32 cellular contexts compared by ENCODE assay signal in the genomic region with DNA sequence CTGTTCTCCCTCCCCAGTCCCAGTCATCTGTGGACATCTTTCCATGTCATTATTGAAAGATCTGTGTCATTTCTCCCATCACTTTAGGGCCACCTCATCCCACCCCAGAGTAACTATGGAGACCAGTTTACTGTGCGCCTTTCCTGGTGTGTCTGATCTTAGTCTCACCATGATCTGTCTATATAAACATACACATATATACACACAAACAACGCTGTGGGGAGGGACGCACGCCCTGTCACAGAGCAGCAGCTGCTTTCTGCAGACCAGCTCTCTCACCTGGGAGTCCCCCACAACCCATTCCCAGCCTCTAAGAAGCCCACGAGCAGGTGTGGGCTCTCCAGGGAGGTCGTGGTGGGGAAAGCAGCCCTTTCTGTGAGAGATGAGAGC.
DNase-seq lines count a peak whose midpoint lies in the region; ATAC-seq and TF ChIP-seq lines count a peak whose summit lies in the region.
"Had no signal": no experiment of that assay in that cellular context is flagged by ENCODE, and none has a peak within 500 bp of the region (broad histone marks: within the 10 kb centered on the region; RNA-seq: fewer than 3 reads in every experiment).

No MANE protein-coding gene starts in this region.

- no peaks in the 10 kb centered on the region for H3K9me3 Mint-ChIP-seq in activated CD4-positive, alpha-beta memory T cell treated with anti-CD3 and anti-CD28 coated beads for 36 hours
- no peaks in the 10 kb centered on the region for H3K9me3 Mint-ChIP-seq in activated CD4-positive, alpha-beta memory T cell treated with anti-CD3 and anti-CD28 coated beads, Interleukin-2, amount 10 ng/mL, durations not matched to agents 7 days and 5 days
- H3K9me3 Mint-ChIP-seq in type B pancreatic cell (no peaks in the 10 kb centered on the region), nephron progenitor cell (no peaks in the 10 kb centered on the region)
- H3K9me3 Mint-ChIP-seq: CD8-positive, alpha-beta memory T cell; nephron; stimulated activated naive B cell treated with anti-CD40 and anti-IgM and Interleukin-4, amounts not matched to agents 10 μg/mL and 1 μg/mL and 100 μg/mL, for 72 hours had no signal

- no peak overlapping the region for H2AK5ac ChIP-seq in neuronal stem cell (ENCODE audit: low read depth, low read length)

- H3K27ac Mint-ChIP-seq in activated CD4-positive, alpha-beta memory T cell treated with anti-CD3 and anti-CD28 coated beads for 36 hours = no peak overlapping the region
- H3K27ac Mint-ChIP-seq in activated CD4-positive, alpha-beta memory T cell treated with anti-CD3 and anti-CD28 coated beads, Interleukin-2, amount 10 ng/mL, durations not matched to agents 7 days and 5 days = no peak overlapping the region
- no peak overlapping the region for H3K27ac Mint-ChIP-seq in type B pancreatic cell
- H3K27ac Mint-ChIP-seq in nephron progenitor cell = no peak overlapping the region
- H3K27ac Mint-ChIP-seq: B cell; CD8-positive, alpha-beta memory T cell; nephron; stimulated activated naive B cell treated with anti-CD40 and anti-IgM and Interleukin-4, amounts not matched to agents 10 μg/mL and 1 μg/mL and 100 μg/mL, for 72 hours had no signal

- H4K8ac ChIP-seq in neuronal stem cell (ENCODE audit: low read depth, low read length) = no peak overlapping the region

- RAD21 ChIA-PET in HCT116 (lab: Charles Lee; ENCODE audit: low non-redundant PET in 1 of 2, low total read pairs in 2 of 2, uncharacterized antibody in 2 of 2, unreplicated experiment in 2 of 2) = no interaction called here

- no peaks in the 10 kb centered on the region for H3K27me3 ChIP-seq in HCT116 (ENCODE audit: insufficient read depth, low read length)
- H3K27me3 ChIP-seq in Panc1 (ENCODE audit: control insufficient read depth, insufficient read depth, low read length) = no peaks in the 10 kb centered on the region
- H3K27me3 ChIP-seq in neuronal stem cell (ENCODE audit: control insufficient read depth in 3 of 3, insufficient read depth in 3 of 3, low read depth in 1 of 3, low read length in 3 of 3) = peaks cover 0 to 2% (median 0%) of the 10 kb centered on the region in 3 experiments
- no peaks in the 10 kb centered on the region for H3K27me3 ChIP-seq in A673 (replicated peaks; ENCODE audit: insufficient read depth, low read depth, low read length, poor library complexity)
- H3K27me3 ChIP-seq: brain microvascular endothelial cell, Peyer's patch, upper lobe of right lung had no signal

- H3K27ac ChIP-seq in HCT116 (ENCODE audit: low read depth, low read length) = no peak overlapping the region
- 0 out of 2 replicates have a peak overlapping the region, but pooled peaks have one; percentile 6 for H3K27ac ChIP-seq in Panc1 (ENCODE audit: low read length)
- H3K27ac ChIP-seq in neuronal stem cell (replicated peaks; ENCODE audit: low read length) = no peak overlapping the region
- no peak overlapping the region for H3K27ac ChIP-seq in A673 (ENCODE audit: low read depth, low read length, poor library complexity, severe bottlenecking)
- H3K27ac ChIP-seq: brain microvascular endothelial cell, GM23248, heart left ventricle, Peyer's patch, skin epidermis, upper lobe of right lung had no signal

- H3K4me1 ChIP-seq in HCT116 (ENCODE audit: control insufficient read depth in 1 of 2, insufficient read depth in 2 of 2, low read length in 2 of 2) (peaks cover 7 to 41% of the 10 kb centered on the region in 2 experiments; a peak in 3 of 4 replicates), Panc1 (ENCODE audit: control insufficient read depth, insufficient read depth, low read length) (peaks cover 41% of the 10 kb centered on the region), neuronal stem cell (ENCODE audit: control insufficient read depth in 2 of 2, insufficient read depth in 1 of 2, low read depth in 1 of 2, low read length in 2 of 2) (peaks cover 0 to 11% of the 10 kb centered on the region in 2 donors), A673 (ENCODE audit: insufficient read depth, low read length, poor library complexity, severe bottlenecking) (peaks cover 5% of the 10 kb centered on the region)

- H3K14ac ChIP-seq in neuronal stem cell (ENCODE audit: low read length) = peak overlapping the region; percentile 1

- H3K9me2 ChIP-seq in HCT116 (ENCODE audit: insufficient read depth) = no peaks in the 10 kb centered on the region

- no peak overlapping the region for H2BK120ac ChIP-seq in neuronal stem cell (ENCODE audit: low read depth, low read length)

- intact Hi-C loops in activated CD4-positive, alpha-beta memory T cell treated with anti-CD3 and anti-CD28 coated beads for 36 hours (cut with micrococcal nuclease) = loop anchor here (1.0 to 5.0 kb wide), 2 partner anchors 66 to 95 kb away; a partner anchor contains a TSS
- intact Hi-C loops in HCT116 (cut with micrococcal nuclease) (no loop called here), Panc1 (cut with micrococcal nuclease; ENCODE audit: unreplicated experiment) (loop anchor here (5.0 kb wide), 1 partner anchor 66 kb away; a partner anchor contains a TSS), A673 (cut with micrococcal nuclease; ENCODE audit: unreplicated experiment) (no loop called here)

- no peaks in the 10 kb centered on the region for H3K79me1 ChIP-seq in neuronal stem cell (ENCODE audit: low read depth, low read length)

- H3K4ac ChIP-seq in neuronal stem cell (ENCODE audit: low read length) = no peak overlapping the region

- CTCF ChIA-PET in activated CD4-positive, alpha-beta memory T cell treated with anti-CD3 and anti-CD28 coated beads for 36 hours (lab: Charles Lee) = interaction anchor here (8.9 kb wide), 1 partner anchor 96 kb away, joined by 65 read pairs; no protein-coding TSS in a partner anchor
- CTCF ChIA-PET in activated CD4-positive, alpha-beta memory T cell treated with anti-CD3 and anti-CD28 coated beads, Interleukin-2, amount 10 ng/mL, durations not matched to agents 7 days and 5 days (lab: Charles Lee) = interaction anchor here (1.4 kb wide), 1 partner anchor 10 kb away, joined by 3 read pairs; no protein-coding TSS in a partner anchor
- CTCF ChIA-PET in HCT116 (lab: Charles Lee) = no interaction called here
- CTCF ChIA-PET in Panc1 (lab: Charles Lee) = no interaction called here
- CTCF ChIA-PET in A673 (lab: Charles Lee) = no interaction called here

- H2BK15ac ChIP-seq in neuronal stem cell (ENCODE audit: low read length) = no peak overlapping the region

- ATAC-seq in HCT116 (no peak), Panc1 (no peak)
- ATAC-seq: heart left ventricle; K562; lower lobe of right lung; stimulated activated naive B cell treated with anti-CD40 and anti-IgM and Interleukin-4, amounts not matched to agents 10 μg/mL and 1 μg/mL and 100 μg/mL, for 72 hours; upper lobe of right lung had no signal

- no peaks in the 10 kb centered on the region for H3K79me2 ChIP-seq in HCT116 (ENCODE audit: insufficient read depth, low read length)

- H3K18ac ChIP-seq in neuronal stem cell (ENCODE audit: low read length) = peak overlapping the region; percentile 28

- peaks cover 5% of the 10 kb centered on the region for H3K27me3 Mint-ChIP-seq in activated CD4-positive, alpha-beta memory T cell treated with anti-CD3 and anti-CD28 coated beads for 36 hours
- peaks cover 17% of the 10 kb centered on the region for H3K27me3 Mint-ChIP-seq in activated CD4-positive, alpha-beta memory T cell treated with anti-CD3 and anti-CD28 coated beads, Interleukin-2, amount 10 ng/mL, durations not matched to agents 7 days and 5 days
- peaks cover 6% of the 10 kb centered on the region for H3K27me3 Mint-ChIP-seq in type B pancreatic cell
- peaks cover 8% of the 10 kb centered on the region for H3K27me3 Mint-ChIP-seq in nephron progenitor cell (ENCODE audit: low read depth, poor library complexity)
- H3K27me3 Mint-ChIP-seq: B cell had no signal

- in situ Hi-C loops in Panc1 (cut with HindIII; ENCODE audit: low pct_unique_long_range_greater_than_20kb, low sequenced_read_pairs) = no loop called here

- TF ChIP-seq CTCF in HCT116 (IDR thresholded peaks at IDR 0.05 in 2 of 3, conservative IDR thresholded peaks at IDR 0.05 in 1 of 3; ENCODE audit: borderline replicate concordance in 1 of 3, insufficient read depth in 1 of 3, low read depth in 2 of 3, low read length in 2 of 3) (no peak), Panc1 (IDR thresholded peaks at IDR 0.05) (no peak), A673 (conservative IDR thresholded peaks at IDR 0.05; ENCODE audit: low read depth, low read length) (no peak), type B pancreatic cell (conservative IDR thresholded peaks at IDR 0.05) (no peak), nephron progenitor cell (IDR thresholded peaks at IDR 0.05) (no peak)

- no peak overlapping the region for H2BK12ac ChIP-seq in neuronal stem cell (ENCODE audit: low read length)

- DNase-seq in activated CD4-positive, alpha-beta memory T cell treated with anti-CD3 and anti-CD28 coated beads for 36 hours = peak; percentile 27
- DNase-seq in activated CD4-positive, alpha-beta memory T cell treated with anti-CD3 and anti-CD28 coated beads, Interleukin-2, amount 10 ng/mL, durations not matched to agents 7 days and 5 days = no peak
- DNase-seq in HCT116 (ENCODE audit: low read depth, low spot score) (no peak), Panc1 (ENCODE audit: low read depth, low spot score) (no peak), neuronal stem cell (ENCODE audit: low spot score) (no peak), A673 (ENCODE audit: low spot score) (no peak), type B pancreatic cell (ENCODE audit: extremely low spot score, unreplicated experiment) (no peak), nephron progenitor cell (no peak)
- DNase-seq: ACHN; activated CD4-positive, alpha-beta T cell treated with anti-CD3 and anti-CD28 coated beads for 1 hour; activated naive CD4-positive, alpha-beta T cell treated with anti-CD3 and anti-CD28 coated beads, Interleukin-2, amount 50 U/mL, for 16 hours; amygdala; brain microvascular endothelial cell; CD8-positive, alpha-beta memory T cell; EL; foreskin melanocyte; heart left ventricle; kidney; lower lobe of right lung; NCI-H1092 treated with DMSO at 0.1 percent for 48 hours; NCI-H1694 treated with DMSO at 0.1 percent for 48 hours; NCI-H526 treated with DMSO at 0.1 percent for 48 hours; NK-92 treated with Interleukin-12 subunit alpha and Interleukin-12 subunit beta, amount 100 ng/mL, for 24 hours; Peyer's patch; SHP77 treated with DMSO at 0.1 percent for 48 hours; stimulated activated naive B cell treated with anti-CD40 and anti-IgM and Interleukin-4, amounts not matched to agents 10 μg/mL and 1 μg/mL and 100 μg/mL, for 72 hours; upper lobe of right lung had no signal

- no peak overlapping the region for H2BK5ac ChIP-seq in neuronal stem cell (ENCODE audit: low read length)

- no peaks in the 10 kb centered on the region for H4K20me1 ChIP-seq in HCT116 (ENCODE audit: insufficient read depth)

- TF ChIP-seq RAD21 in HCT116 (IDR thresholded peaks at IDR 0.05; ENCODE audit: low read depth) = no peak

- BruUV-seq in HCT116 (replicated peaks; lab: Mats Ljungman, UMichigan) = no TSS peak
- BruUV-seq in Panc1 (replicated peaks; lab: Mats Ljungman, UMichigan) = no TSS peak
- BruUV-seq in A673 (replicated peaks; lab: Mats Ljungman, UMichigan) = no TSS peak

- no peaks in the 10 kb centered on the region for H3K36me3 ChIP-seq in HCT116 (ENCODE audit: control insufficient read depth in 1 of 2, insufficient read depth in 2 of 2, low read length in 2 of 2)
- no peaks in the 10 kb centered on the region for H3K36me3 ChIP-seq in Panc1 (ENCODE audit: control insufficient read depth, insufficient read depth, low read length)
- H3K36me3 ChIP-seq in neuronal stem cell (replicated peaks in 1 of 2; ENCODE audit: control insufficient read depth in 2 of 2, insufficient read depth in 2 of 2, low read length in 2 of 2) = no peaks in the 10 kb centered on the region
- no peaks in the 10 kb centered on the region for H3K36me3 ChIP-seq in A673 (ENCODE audit: insufficient read depth, low read length, poor library complexity, severe bottlenecking)
- H3K36me3 ChIP-seq: brain microvascular endothelial cell, heart left ventricle, lower lobe of right lung, Peyer's patch, upper lobe of right lung had no signal

- H4K91ac ChIP-seq in neuronal stem cell (ENCODE audit: low read depth, low read length, poor library complexity) = no peak overlapping the region

- POLR2A ChIA-PET in activated CD4-positive, alpha-beta memory T cell treated with anti-CD3 and anti-CD28 coated beads for 36 hours (lab: Charles Lee) = interaction anchor here (1.2 kb wide), 1 partner anchor 95 kb away, joined by 5 read pairs; no protein-coding TSS in a partner anchor
- POLR2A ChIA-PET in activated CD4-positive, alpha-beta memory T cell treated with anti-CD3 and anti-CD28 coated beads, Interleukin-2, amount 10 ng/mL, durations not matched to agents 7 days and 5 days (lab: Charles Lee) = interaction anchor here (2.8 kb wide), 1 partner anchor 96 kb away, joined by 13 read pairs; no protein-coding TSS in a partner anchor
- POLR2A ChIA-PET in HCT116 (lab: Charles Lee) = no interaction called here
- POLR2A ChIA-PET in Panc1 (lab: Charles Lee) = no interaction called here
- POLR2A ChIA-PET in A673 (lab: Charles Lee; ENCODE audit: low non-redundant PET) = no interaction called here

- H3K4me3 ChIP-seq in HCT116 (replicated peaks in 1 of 2; ENCODE audit: low read depth in 1 of 2, low read length in 2 of 2) = no peak overlapping the region
- no peak overlapping the region for H3K4me3 ChIP-seq in Panc1 (ENCODE audit: low read depth in 2 of 2, low read length in 2 of 2)
- no peak overlapping the region for H3K4me3 ChIP-seq in neuronal stem cell (ENCODE audit: low read length in 2 of 2)
- no peak overlapping the region for H3K4me3 ChIP-seq in A673 (ENCODE audit: low read depth, low read length, poor library complexity, severe bottlenecking)
- H3K4me3 ChIP-seq: GM23248, heart left ventricle, K562, lower lobe of right lung, Peyer's patch, skin epidermis, upper lobe of right lung had no signal

- peaks cover 17% of the 10 kb centered on the region for H3K4me1 Mint-ChIP-seq in activated CD4-positive, alpha-beta memory T cell treated with anti-CD3 and anti-CD28 coated beads for 36 hours (ENCODE audit: low read depth)
- H3K4me1 Mint-ChIP-seq in activated CD4-positive, alpha-beta memory T cell treated with anti-CD3 and anti-CD28 coated beads, Interleukin-2, amount 10 ng/mL, durations not matched to agents 7 days and 5 days = peaks cover 31% of the 10 kb centered on the region
- H3K4me1 Mint-ChIP-seq in type B pancreatic cell (ENCODE audit: unreplicated experiment) = peaks cover 5% of the 10 kb centered on the region
- peaks cover 10% of the 10 kb centered on the region for H3K4me1 Mint-ChIP-seq in nephron progenitor cell
- H3K4me1 Mint-ChIP-seq: B cell; nephron; stimulated activated naive B cell treated with anti-CD40 and anti-IgM and Interleukin-4, amounts not matched to agents 10 μg/mL and 1 μg/mL and 100 μg/mL, for 72 hours had no signal

- H3K9ac ChIP-seq in HCT116 (ENCODE audit: low read length) = no peak overlapping the region
- H3K9ac ChIP-seq in neuronal stem cell (ENCODE audit: low read depth, low read length, poor library complexity) = no peak overlapping the region
- H3K9ac ChIP-seq: GM23248 had no signal

- peak overlapping the region; percentile 45 for H2AFZ ChIP-seq in HCT116 (ENCODE audit: low read depth, low read length, poor library complexity, severe bottlenecking)
- no peak overlapping the region for H2AFZ ChIP-seq in neuronal stem cell (ENCODE audit: low read length)
- H2AFZ ChIP-seq: GM23248 had no signal

- WGBS in neuronal stem cell (ENCODE audit: extremely low coverage in 2 of 2, insufficient read length in 2 of 2, insufficient replicate concordance in 1 of 2), 2 donors = no CpG with 5 or more reads among the region's 6 CpGs

- no peaks in the 10 kb centered on the region for H3K36me3 Mint-ChIP-seq in activated CD4-positive, alpha-beta memory T cell treated with anti-CD3 and anti-CD28 coated beads for 36 hours
- no peaks in the 10 kb centered on the region for H3K36me3 Mint-ChIP-seq in activated CD4-positive, alpha-beta memory T cell treated with anti-CD3 and anti-CD28 coated beads, Interleukin-2, amount 10 ng/mL, durations not matched to agents 7 days and 5 days (ENCODE audit: low read depth)
- H3K36me3 Mint-ChIP-seq in type B pancreatic cell (no peaks in the 10 kb centered on the region), nephron progenitor cell (ENCODE audit: low read depth) (no peaks in the 10 kb centered on the region)
- H3K36me3 Mint-ChIP-seq: CD8-positive, alpha-beta memory T cell; stimulated activated naive B cell treated with anti-CD40 and anti-IgM and Interleukin-4, amounts not matched to agents 10 μg/mL and 1 μg/mL and 100 μg/mL, for 72 hours had no signal

- no peak overlapping the region for H3K23ac ChIP-seq in neuronal stem cell (ENCODE audit: low read depth, low read length, poor library complexity)

- H3K4me3 Mint-ChIP-seq in activated CD4-positive, alpha-beta memory T cell treated with anti-CD3 and anti-CD28 coated beads for 36 hours = no peak overlapping the region
- no peak overlapping the region for H3K4me3 Mint-ChIP-seq in activated CD4-positive, alpha-beta memory T cell treated with anti-CD3 and anti-CD28 coated beads, Interleukin-2, amount 10 ng/mL, durations not matched to agents 7 days and 5 days
- H3K4me3 Mint-ChIP-seq in type B pancreatic cell (no peak overlapping the region), nephron progenitor cell (no peak overlapping the region)
- H3K4me3 Mint-ChIP-seq: B cell; CD8-positive, alpha-beta memory T cell; nephron; stimulated activated naive B cell treated with anti-CD40 and anti-IgM and Interleukin-4, amounts not matched to agents 10 μg/mL and 1 μg/mL and 100 μg/mL, for 72 hours had no signal

- no peak for TF ChIP-seq POLR2A in HCT116 (IDR thresholded peaks at IDR 0.05; ENCODE audit: borderline replicate concordance, extremely low read depth, insufficient read depth, insufficient read length)

- H3K9me3 ChIP-seq in HCT116 (ENCODE audit: control insufficient read depth in 1 of 2, insufficient read depth in 1 of 2, low read depth in 1 of 2, low read length in 2 of 2) (no peaks in the 10 kb centered on the region), Panc1 (ENCODE audit: control insufficient read depth, insufficient read depth, low read depth, low read length) (no peaks in the 10 kb centered on the region), neuronal stem cell (replicated peaks in 1 of 2; ENCODE audit: control insufficient read depth in 2 of 2, insufficient read depth in 1 of 2, low read depth in 1 of 2, low read length in 2 of 2) (no peaks in the 10 kb centered on the region), A673 (ENCODE audit: low read depth, low read length, poor library complexity, severe bottlenecking) (no peaks in the 10 kb centered on the region)
- H3K9me3 ChIP-seq: heart left ventricle, lower lobe of right lung, Peyer's patch, upper lobe of right lung had no signal

- H3K4me2 ChIP-seq in HCT116 (ENCODE audit: low read length) (no peak overlapping the region), neuronal stem cell (ENCODE audit: insufficient read depth, low read length, poor library complexity, severe bottlenecking) (no peak overlapping the region)

Comparison
In these comparisons a context has a peak if more than half of its experiments do, and no peak if none do; other contexts are left out.
1. CTCF ChIA-PET loops: an anchor here in activated CD4-positive, alpha-beta memory T cell treated with anti-CD3 and anti-CD28 coated beads for 36 hours (8.9 kb wide) and activated CD4-positive, alpha-beta memory T cell treated with anti-CD3 and anti-CD28 coated beads, Interleukin-2, amount 10 ng/mL, durations not matched to agents 7 days and 5 days (1.4 kb wide); none called in HCT116, Panc1 and A673.
2. POLR2A ChIA-PET loops: an anchor here in activated CD4-positive, alpha-beta memory T cell treated with anti-CD3 and anti-CD28 coated beads for 36 hours (1.2 kb wide) and activated CD4-positive, alpha-beta memory T cell treated with anti-CD3 and anti-CD28 coated beads, Interleukin-2, amount 10 ng/mL, durations not matched to agents 7 days and 5 days (2.8 kb wide); none called in HCT116, Panc1 and A673.
3. intact Hi-C loops: an anchor here in activated CD4-positive, alpha-beta memory T cell treated with anti-CD3 and anti-CD28 coated beads for 36 hours (1.0 to 5.0 kb wide) and Panc1 (5.0 kb wide); none called in HCT116 and A673.